29 cellular contexts compared by ENCODE assay signal in the genomic region with DNA sequence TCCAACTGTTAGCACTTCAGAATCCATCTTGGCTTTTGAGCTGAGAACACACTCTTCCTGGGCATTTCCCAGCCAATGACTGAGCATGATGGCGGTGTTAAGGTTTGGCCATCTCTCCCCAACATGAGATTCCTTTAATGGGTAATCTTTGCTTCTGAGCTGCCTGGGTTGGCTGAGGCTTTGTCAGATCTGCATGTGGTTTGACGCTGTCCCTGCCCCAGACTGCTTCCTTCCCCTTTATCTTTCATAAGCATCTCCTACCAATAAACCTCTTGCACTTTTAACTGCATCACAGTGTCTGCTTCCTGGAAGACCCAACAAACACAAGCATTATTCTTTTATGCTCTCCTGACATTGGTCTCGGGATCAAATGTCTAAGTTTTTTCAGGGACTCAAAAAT. TPM values are rescaled to one million over a fixed set of nuclear protein-coding genes. Genes with fewer than 3 reads are reported as not detected.
A peak's percentile ranks its signal among the peaks of the same experiment; 100 is the strongest.
DNase-seq lines count a peak whose midpoint lies in the region; ATAC-seq, FAIRE-seq and TF ChIP-seq lines count a peak whose summit lies in the region.
"Had no signal": no experiment of that assay in that cellular context is flagged by ENCODE, and none has a peak within 500 bp of the region (broad histone marks: within the 10 kb centered on the region; RNA-seq: fewer than 3 reads in every experiment).

No MANE protein-coding gene starts in this region.

- H2AFZ ChIP-seq in astrocyte (ENCODE audit: low read depth, low read length): no peak overlapping the region
- H2AFZ ChIP-seq: parathyroid adenoma had no signal

- TF ChIP-seq CTCF in astrocyte (IDR thresholded peaks at IDR 0.05; ENCODE audit: insufficient read depth, low read depth, low read length) (no peak), kidney (IDR thresholded peaks at IDR 0.05; ENCODE audit: borderline replicate concordance, extremely low read depth, insufficient read depth) (no peak)

- H3K4me3 ChIP-seq in astrocyte (ENCODE audit: insufficient read depth, low read depth, low read length): no peak overlapping the region
- H3K4me3 ChIP-seq in kidney (ENCODE audit: low read length in 2 of 2): no peak overlapping the region
- H3K4me3 ChIP-seq: A549, dorsolateral prefrontal cortex, heart right ventricle, stomach, tibial nerve had no signal

- H3K4me1 ChIP-seq in astrocyte (ENCODE audit: insufficient read depth, low read length): no peaks in the 10 kb centered on the region
- no peaks in the 10 kb centered on the region for H3K4me1 ChIP-seq in kidney (ENCODE audit: control insufficient read depth in 1 of 2, insufficient read depth in 1 of 2, low read depth in 1 of 2, low read length in 2 of 2)
- H3K4me1 ChIP-seq: A549, heart right ventricle, parathyroid adenoma, stomach, tibial nerve had no signal

- H3K27me3 ChIP-seq in astrocyte (ENCODE audit: insufficient read depth, low read length): no peaks in the 10 kb centered on the region
- H3K27me3 ChIP-seq: tibial nerve had no signal

- FAIRE-seq in astrocyte (lab: Jason Lieb, UNC) (no peak), frontal cortex (lab: Jason Lieb, UNC) (no peak), GM12892 (lab: Jason Lieb, UNC) (no peak), kidney (lab: Jason Lieb, UNC) (no peak)
- FAIRE-seq: A549, G401.6, TTC549 had no signal

- no peak overlapping the region for H3K4me2 ChIP-seq in astrocyte (ENCODE audit: low read length)
- H3K4me2 ChIP-seq: A549 had no signal

- no peak overlapping the region for H3K27ac Mint-ChIP-seq in activated CD4-positive, alpha-beta T cell treated with anti-CD3 and anti-CD28 coated beads for 36 hours
- H3K27ac Mint-ChIP-seq in astrocyte (ENCODE audit: unreplicated experiment): peak overlapping the region; percentile 41

- intact Hi-C loops in activated CD4-positive, alpha-beta T cell treated with anti-CD3 and anti-CD28 coated beads for 36 hours (cut with DNase I, micrococcal nuclease): no loop called here
- intact Hi-C loops in kidney (cut with DNase I): no loop called here

- H3K27ac ChIP-seq in astrocyte (ENCODE audit: low read depth, low read length) (no peak overlapping the region), kidney (ENCODE audit: low read depth in 2 of 2, low read length in 2 of 2) (no peak overlapping the region)
- H3K27ac ChIP-seq: A549, C4-2B, dorsolateral prefrontal cortex, heart right ventricle, parathyroid adenoma, stomach, tibial nerve had no signal

- no peak overlapping the region for H3K4me3 Mint-ChIP-seq in activated CD4-positive, alpha-beta T cell treated with anti-CD3 and anti-CD28 coated beads for 36 hours
- no peak overlapping the region for H3K4me3 Mint-ChIP-seq in astrocyte (ENCODE audit: unreplicated experiment)

- TF ChIP-seq POLR2A in GM12892 (IDR thresholded peaks at IDR 0.05; ENCODE audit: low read depth, low read length): no peak

- H3K79me2 ChIP-seq in astrocyte (ENCODE audit: insufficient read depth, low read length): no peaks in the 10 kb centered on the region
- H3K79me2 ChIP-seq: parathyroid adenoma had no signal

- peak; percentile 4 for DNase-seq in activated CD4-positive, alpha-beta T cell treated with anti-CD3 and anti-CD28 coated beads, Interleukin-2, amount 50 U/mL, for 1 hour
- DNase-seq in activated CD4-positive, alpha-beta T cell treated with anti-CD3 and anti-CD28 coated beads for 36 hours: no peak
- peak; percentile 10 for DNase-seq in NOMO-1 treated with dmso at 0.1 percent for 144 hours (lab: John Stamatoyannopoulos, UW; ENCODE audit: unreplicated experiment)
- DNase-seq in astrocyte (ENCODE audit: low read depth): no peak
- no peak for DNase-seq in NCI-H526 (lab: John Stamatoyannopoulos, UW)
- no peak for DNase-seq in frontal cortex (ENCODE audit: low spot score in 2 of 2)
- DNase-seq in GM12892 (ENCODE audit: insufficient read length): no peak
- DNase-seq in kidney: no peak
- DNase-seq: activated gamma-delta T cell; caudate nucleus; dorsolateral prefrontal cortex; H7; heart right ventricle; left ventricle myocardium superior; midbrain; NCI-H1436 treated with DMSO at 0.1 percent for 48 hours; NCI-H526 treated with DMSO at 0.1 percent for 48 hours; right cardiac atrium; stimulated activated CD4-positive, alpha-beta T cell treated with anti-CD3 and anti-CD28 coated beads, Interleukin-4, amount 100 ng/mL, for 4 hours; stomach had no signal

- peaks cover 24% of the 10 kb centered on the region for H3K4me1 Mint-ChIP-seq in activated CD4-positive, alpha-beta T cell treated with anti-CD3 and anti-CD28 coated beads for 36 hours
- H3K4me1 Mint-ChIP-seq in astrocyte (ENCODE audit: low read depth, unreplicated experiment): no peaks in the 10 kb centered on the region

- H3K9me3 ChIP-seq in astrocyte (ENCODE audit: insufficient read depth, low read depth, low read length) (no peaks in the 10 kb centered on the region), kidney (ENCODE audit: control insufficient read depth in 1 of 2, low read length in 2 of 2) (no peaks in the 10 kb centered on the region)
- H3K9me3 ChIP-seq: A549, heart right ventricle, stomach, tibial nerve had no signal

- POLR2A ChIA-PET in activated CD4-positive, alpha-beta T cell treated with anti-CD3 and anti-CD28 coated beads for 36 hours (lab: Charles Lee): no interaction called here

- H3K9ac ChIP-seq in astrocyte (ENCODE audit: low read length) (no peak overlapping the region), kidney (ENCODE audit: low read length in 2 of 2) (no peak overlapping the region)
- H3K9ac ChIP-seq: parathyroid adenoma had no signal

- H3K36me3 ChIP-seq in astrocyte (ENCODE audit: insufficient read depth, low read length) (no peaks in the 10 kb centered on the region), kidney (ENCODE audit: control insufficient read depth in 1 of 2, insufficient read depth in 2 of 2, low read length in 2 of 2) (no peaks in the 10 kb centered on the region)
- H3K36me3 ChIP-seq: heart right ventricle, stomach, tibial nerve had no signal

- H3K36me3 Mint-ChIP-seq in activated CD4-positive, alpha-beta T cell treated with anti-CD3 and anti-CD28 coated beads for 36 hours (ENCODE audit: low read depth): no peaks in the 10 kb centered on the region
- H3K36me3 Mint-ChIP-seq in astrocyte (ENCODE audit: low read depth, unreplicated experiment): no peaks in the 10 kb centered on the region

- peaks cover 4% of the 10 kb centered on the region for H3K9me3 Mint-ChIP-seq in activated CD4-positive, alpha-beta T cell treated with anti-CD3 and anti-CD28 coated beads for 36 hours (ENCODE audit: low read depth)
- H3K9me3 Mint-ChIP-seq in astrocyte (ENCODE audit: unreplicated experiment): peaks cover 2% of the 10 kb centered on the region

- CTCF ChIA-PET in activated CD4-positive, alpha-beta T cell treated with anti-CD3 and anti-CD28 coated beads for 36 hours (lab: Charles Lee): no interaction called here

- no peaks in the 10 kb centered on the region for H4K20me1 ChIP-seq in astrocyte (ENCODE audit: insufficient read depth, low read length)

- H3K27me3 Mint-ChIP-seq in activated CD4-positive, alpha-beta T cell treated with anti-CD3 and anti-CD28 coated beads for 36 hours: no peaks in the 10 kb centered on the region
- no peaks in the 10 kb centered on the region for H3K27me3 Mint-ChIP-seq in astrocyte (ENCODE audit: low read depth, unreplicated experiment)

- no peak for ATAC-seq in activated CD4-positive, alpha-beta T cell treated with anti-CD3 and anti-CD28 coated beads for 36 hours
- ATAC-seq: A549, heart right ventricle, left ventricle myocardium superior, right cardiac atrium, Right ventricle myocardium inferior had no signal

RNA-seq across cellular contexts. Expression of gene DIPK2B, which starts 31.5 kb away (rescaled TPM):
- total RNA-seq in activated CD4-positive, alpha-beta T cell treated with anti-CD3 and anti-CD28 coated beads for 36 hours: under 1 TPM; 0.07 to 0.32 TPM
- total RNA-seq in astrocyte (not detected in 2 replicates), frontal cortex (1.6 TPM), kidney (25.2 TPM)
- polyA plus RNA-seq in GM12892 (2012; ENCODE audit: missing spikeins): not detected
- 4.6 TPM for polyA plus RNA-seq in kidney (ENCODE audit: insufficient read depth, low read depth, low replicate concordance)
- total RNA-seq: H7, OCI-LY7 had no signal
- polyA plus RNA-seq: A549, neural cell had no signal

Comparison
In these comparisons a context has a peak if more than half of its experiments do, and no peak if none do; other contexts are left out.
1. DNase-seq: peak in activated CD4-positive, alpha-beta T cell treated with anti-CD3 and anti-CD28 coated beads, Interleukin-2, amount 50 U/mL, for 1 hour (single experiment) and NOMO-1 treated with dmso at 0.1 percent for 144 hours (single experiment); none in activated CD4-positive, alpha-beta T cell treated with anti-CD3 and anti-CD28 coated beads for 36 hours (single experiment), astrocyte (single experiment), NCI-H526 (0 of 2), frontal cortex (0 of 2), GM12892 (single experiment) and kidney (single experiment).